Comparison of ENCODE assay signal across 10 cellular contexts in genomic region chr14:61511558-61511924, GRCh38.
DNase-seq lines count a peak whose midpoint lies in the region; ATAC-seq lines count a peak whose summit lies in the region.
"Had no signal": no experiment of that assay in that cellular context is flagged by ENCODE, and none has a peak within 500 bp of the region (broad histone marks: within the 10 kb centered on the region; RNA-seq: fewer than 3 reads in every experiment).

No MANE protein-coding gene starts in this region.

- DNase-seq in HK-2 (ENCODE audit: unreplicated experiment) (peak; percentile 33), activated T-cell treated with anti-CD3 and anti-CD28 coated beads for 48 hours (ENCODE audit: low read depth) (peak; percentile 57), left ventricle myocardium superior (no peak), NCI-H82 (lab: John Stamatoyannopoulos, UW) (no peak), HUDEP-2 (lab: John Stamatoyannopoulos, UW; ENCODE audit: unreplicated experiment in 76 of 76) (no peak)
- peak; percentile 56 for DNase-seq in stimulated activated CD4-positive, alpha-beta T cell treated with anti-CD3 and anti-CD28 coated beads, Interleukin-4, amount 100 ng/mL, for 1 hour
- DNase-seq: cortex of kidney had no signal

- ATAC-seq in left ventricle myocardium superior = peak; percentile 55
- no peak for ATAC-seq in GM21447 (IDR thresholded peaks at IDR 0.05; ENCODE audit: unreplicated experiment)
- no peak for ATAC-seq in GM21423 (IDR thresholded peaks at IDR 0.05; ENCODE audit: unreplicated experiment)
- ATAC-seq: Panc1 had no signal

- intact Hi-C loops in left ventricle myocardium superior (cut with micrococcal nuclease) = no loop called here

Comparison
In these comparisons a context has a peak if more than half of its experiments do, and no peak if none do; other contexts are left out.
1. DNase-seq: peak in HK-2 (single experiment), activated T-cell treated with anti-CD3 and anti-CD28 coated beads for 48 hours (single experiment) and stimulated activated CD4-positive, alpha-beta T cell treated with anti-CD3 and anti-CD28 coated beads, Interleukin-4, amount 100 ng/mL, for 1 hour (single experiment); none in left ventricle myocardium superior (single experiment), NCI-H82 (single experiment) and HUDEP-2 (0 of 76).